ENCODE assay signal across 8 cellular contexts in genomic region chr13:24683833-24684599, GRCh38. TPM values are rescaled to one million over a fixed set of nuclear protein-coding genes. Genes with fewer than 3 reads are reported as not detected.
DNase-seq lines count a peak whose midpoint lies in the region; ATAC-seq, FAIRE-seq and TF ChIP-seq lines count a peak whose summit lies in the region.

No MANE protein-coding gene starts in this region.

- H3K9me3 Mint-ChIP-seq in activated naive CD8-positive, alpha-beta T cell (ENCODE audit: low read depth): no peaks in the 10 kb centered on the region

- no peak overlapping the region for H3K27ac Mint-ChIP-seq in activated naive CD8-positive, alpha-beta T cell

- no peaks in the 10 kb centered on the region for H3K36me3 Mint-ChIP-seq in activated naive CD8-positive, alpha-beta T cell

- peaks cover 33% of the 10 kb centered on the region for H3K4me1 Mint-ChIP-seq in activated naive CD8-positive, alpha-beta T cell (ENCODE audit: low read depth)

- peaks cover 12 to 22% (median 22%) of the 10 kb centered on the region in 3 donors for H3K27me3 ChIP-seq in gastrocnemius medialis

- H3K4me3 ChIP-seq in gastrocnemius medialis: no peak overlapping the region

- no peak overlapping the region for H3K27ac ChIP-seq in gastrocnemius medialis

- ATAC-seq in GM18505 (IDR thresholded peaks at IDR 0.05; ENCODE audit: unreplicated experiment) (peak; percentile 53), left ventricle myocardium superior (peak; percentile 91), gastrocnemius medialis (peak; percentile 23 to 60), GM21360 (IDR thresholded peaks at IDR 0.05; ENCODE audit: unreplicated experiment) (no peak)

- no peaks in the 10 kb centered on the region for H3K4me1 ChIP-seq in gastrocnemius medialis

- in situ Hi-C loops in gastrocnemius medialis (cut with MboI; ENCODE audit: low sequenced_read_pairs in 4 of 4): loop anchor here in 2 of 4 donors (25.0 kb wide), 1 partner anchor 303 kb away; no protein-coding TSS in a partner anchor

- H3K27me3 Mint-ChIP-seq in activated naive CD8-positive, alpha-beta T cell: peaks cover 15% of the 10 kb centered on the region

- H3K36me3 ChIP-seq in gastrocnemius medialis: no peaks in the 10 kb centered on the region

- intact Hi-C loops in left ventricle myocardium superior (cut with micrococcal nuclease): no loop called here
- intact Hi-C loops in gastrocnemius medialis (cut with DNase I; ENCODE audit: low total_unique reads): no loop called here

- peak; percentile 29 to 72 (median 49) for TF ChIP-seq CTCF in gastrocnemius medialis (IDR thresholded peaks at IDR 0.05 in 4 of 5, conservative IDR thresholded peaks at IDR 0.05 in 1 of 5)

- no peaks in the 10 kb centered on the region for H3K9me3 ChIP-seq in gastrocnemius medialis

- DNase-seq in AG08395 (ENCODE audit: low spot score) (peak; percentile 76), HTR-8/SVneo (ENCODE audit: insufficient read length, low spot score) (peak; percentile 65), SKM-1 (lab: John Stamatoyannopoulos, UW; ENCODE audit: unreplicated experiment) (peak; percentile 42), left ventricle myocardium superior (peak; percentile 71), gastrocnemius medialis (peak in 1 of 2 donors; percentile 24)

- H3K4me3 Mint-ChIP-seq in activated naive CD8-positive, alpha-beta T cell: peak overlapping the region; percentile 42

- TF ChIP-seq POLR2A in GM18505 (IDR thresholded peaks at IDR 0.05; ENCODE audit: borderline replicate concordance, extremely low read depth, insufficient read depth, insufficient read length) (no peak), gastrocnemius medialis (IDR thresholded peaks at IDR 0.05) (no peak)

- FAIRE-seq in HTR-8/SVneo (lab: Jason Lieb, UNC): no peak

RNA-seq across cellular contexts. Expression of gene ATP12A, which starts 3.8 kb away (rescaled TPM):
- total RNA-seq in left ventricle myocardium superior: not detected
- total RNA-seq in gastrocnemius medialis: not detected
